ENCODE assay signal across 1 cellular context in genomic region chr13:98267080-98267912, GRCh38.
TF ChIP-seq lines count a peak whose summit lies in the region.

No MANE protein-coding gene starts in this region.

TF ChIP-seq in HepG2, 621 proteins besides CTCF, POLR2A, EP300 and RAD21 (continued from another document and continues in another):
- TF ChIP-seq ZNF512B (CRISPR knock-in tag; IDR thresholded peaks at IDR 0.05; ENCODE audit: borderline replicate concordance) (no peak), ZNF780A (CRISPR knock-in tag; IDR thresholded peaks at IDR 0.05) (no peak), ZBTB1 (CRISPR knock-in tag; IDR thresholded peaks at IDR 0.05; ENCODE audit: borderline replicate concordance) (no peak), ATRX (CRISPR knock-in tag; IDR thresholded peaks at IDR 0.05; ENCODE audit: borderline replicate concordance) (no peak), SRY (CRISPR knock-in tag; IDR thresholded peaks at IDR 0.05) (peak; percentile 60; the same call in 1 of the 2 replicates), CSRNP1 (CRISPR knock-in tag; IDR thresholded peaks at IDR 0.05) (peak; percentile 61), HNRNPL (IDR thresholded peaks at IDR 0.05; ENCODE audit: low read depth, low read length) (0 out of 2 replicates have a peak, but pooled peaks have one; percentile 15), ZNF7 (CRISPR knock-in tag; IDR thresholded peaks at IDR 0.05) (no peak), SETDB1 (CRISPR knock-in tag; IDR thresholded peaks at IDR 0.05; ENCODE audit: borderline replicate concordance) (no peak), NFKBIZ (CRISPR knock-in tag; IDR thresholded peaks at IDR 0.05) (no peak), ARID2 (CRISPR knock-in tag; IDR thresholded peaks at IDR 0.05; ENCODE audit: borderline replicate concordance) (no peak), ZNF839 (CRISPR knock-in tag; IDR thresholded peaks at IDR 0.05; ENCODE audit: borderline replicate concordance) (no peak), NFKB2 (CRISPR knock-in tag; IDR thresholded peaks at IDR 0.05; ENCODE audit: borderline replicate concordance) (peak; percentile 23; the same call in 1 of the 2 replicates), FOXM1 (CRISPR knock-in tag; IDR thresholded peaks at IDR 0.05) (no peak), ZBED4 (CRISPR knock-in tag; IDR thresholded peaks at IDR 0.05; ENCODE audit: borderline replicate concordance) (peak; percentile 81; the same call in 1 of the 2 replicates), TBL1XR1 (IDR thresholded peaks at IDR 0.05; ENCODE audit: borderline replicate concordance, low read length, partially characterized antibody) (no peak), IKZF4 (CRISPR knock-in tag; IDR thresholded peaks at IDR 0.05; ENCODE audit: borderline replicate concordance, low read depth, not compliant biosample characterization) (no peak), ZNF12 (CRISPR knock-in tag; IDR thresholded peaks at IDR 0.05) (no peak; the same call in 1 of the 2 replicates), NR2F2 (IDR thresholded peaks at IDR 0.05; ENCODE audit: borderline replicate concordance, low read depth) (peak; percentile 73; the same call in 1 of the 2 replicates), ZBTB37 (CRISPR knock-in tag; IDR thresholded peaks at IDR 0.05) (0 out of 2 replicates have a peak, but pooled peaks have one; percentile 16), ZNF609 (CRISPR knock-in tag; IDR thresholded peaks at IDR 0.05; ENCODE audit: borderline replicate concordance) (peak; percentile 73), ZNF207 (IDR thresholded peaks at IDR 0.05; ENCODE audit: borderline replicate concordance) (no peak), RXRB (CRISPR knock-in tag; IDR thresholded peaks at IDR 0.05; ENCODE audit: borderline replicate concordance) (peak; percentile 70), MTF1 (CRISPR knock-in tag; IDR thresholded peaks at IDR 0.05) (no peak), ZNF564 (CRISPR knock-in tag; IDR thresholded peaks at IDR 0.05) (no peak), PLRG1 (conservative IDR thresholded peaks at IDR 0.05) (no peak), AKAP8 (CRISPR knock-in tag; IDR thresholded peaks at IDR 0.05) (no peak), SMARCC2 (IDR thresholded peaks at IDR 0.05) (no peak), ZNF160 (CRISPR knock-in tag; IDR thresholded peaks at IDR 0.05) (no peak), ZNF124 (CRISPR knock-in tag; IDR thresholded peaks at IDR 0.05) (no peak), ZNF17 (CRISPR knock-in tag; IDR thresholded peaks at IDR 0.05) (no peak), ZNF143 (CRISPR knock-in tag; IDR thresholded peaks at IDR 0.05) (no peak), GFI1 (CRISPR knock-in tag; IDR thresholded peaks at IDR 0.05; ENCODE audit: borderline replicate concordance) (peak; percentile 40; the same call in 1 of the 2 replicates), ARID5B (CRISPR knock-in tag; IDR thresholded peaks at IDR 0.05) (peak; percentile 81), ZNF281 (CRISPR knock-in tag; IDR thresholded peaks at IDR 0.05; ENCODE audit: borderline replicate concordance) (no peak; the same call in 1 of the 2 replicates), RARG (CRISPR knock-in tag; IDR thresholded peaks at IDR 0.05; ENCODE audit: low read depth) (0 out of 2 replicates have a peak, but pooled peaks have one; percentile 57), TEAD2 (CRISPR knock-in tag; IDR thresholded peaks at IDR 0.05) (no peak), RXRA (CRISPR knock-in tag; IDR thresholded peaks at IDR 0.05) (peak; percentile 38; the same call in 1 of the 2 replicates), ZBTB20 (CRISPR knock-in tag; IDR thresholded peaks at IDR 0.05; ENCODE audit: borderline replicate concordance, low read depth) (no peak), KLF11 (CRISPR knock-in tag; IDR thresholded peaks at IDR 0.05) (peak; percentile 43; the same call in 1 of the 2 replicates), CC2D1A (CRISPR knock-in tag; IDR thresholded peaks at IDR 0.05) (no peak)
